Comparison of ENCODE assay signal across 4 cellular contexts in genomic region chr2:70999931-71000330, GRCh38. TPM values are rescaled to one million over a fixed set of nuclear protein-coding genes. Genes with fewer than 3 reads are reported as not detected.
"Had no signal": no experiment of that assay in that cellular context is flagged by ENCODE, and none has a peak within 500 bp of the region (broad histone marks: within the 10 kb centered on the region; RNA-seq: fewer than 3 reads in every experiment).

No MANE protein-coding gene starts in this region.

RNA-seq across cellular contexts. Expression of gene ANKRD53, which starts 21.5 kb away (rescaled TPM):
- total RNA-seq: activated CD8-positive, alpha-beta memory T cell treated with anti-CD3 and anti-CD28 coated beads for 36 hours; OCI-LY7; PC-9; SK-MEL-5 had no signal
